In the genomic region with DNA sequence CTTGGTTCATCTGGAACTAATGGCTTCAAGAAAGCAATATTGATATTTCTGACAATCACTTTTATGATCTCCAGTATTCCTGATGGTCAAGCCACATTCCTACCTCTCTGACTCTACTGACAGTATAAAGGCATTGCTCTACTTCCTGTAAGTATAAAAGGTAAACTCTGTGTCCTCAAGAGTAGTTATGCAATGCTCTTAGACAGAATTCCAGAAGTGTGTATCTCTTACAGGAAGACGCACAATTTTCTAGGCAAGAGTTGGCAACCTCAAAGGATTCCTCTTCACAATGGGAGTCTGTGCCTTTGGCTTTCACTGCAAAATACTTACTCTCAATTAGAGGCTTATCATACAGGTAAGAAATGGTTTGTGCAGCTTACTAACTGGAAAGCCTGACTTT, we compare ENCODE assay signal across 21 cellular contexts.
DNase-seq lines count a peak whose midpoint lies in the region; ATAC-seq and TF ChIP-seq lines count a peak whose summit lies in the region.
"Had no signal": no experiment of that assay in that cellular context is flagged by ENCODE, and none has a peak within 500 bp of the region (broad histone marks: within the 10 kb centered on the region; RNA-seq: fewer than 3 reads in every experiment).

No MANE protein-coding gene starts in this region.

- no peaks in the 10 kb centered on the region for H3K9me2 ChIP-seq in PC-3 (replicated peaks; ENCODE audit: low read length)

- POLR2A ChIA-PET in PC-3 (lab: Charles Lee; ENCODE audit: unreplicated experiment): no interaction called here

- H3K9ac ChIP-seq in PC-3 (ENCODE audit: low read length): no peak overlapping the region

- intact Hi-C loops in PC-3 (cut with micrococcal nuclease): no loop called here
- intact Hi-C loops in left colon (cut with DNase I, micrococcal nuclease): no loop called here
- intact Hi-C loops in posterior vena cava (cut with DNase I): no loop called here

- no peaks in the 10 kb centered on the region for H3K36me3 ChIP-seq in PC-3 (ENCODE audit: low read depth, low read length)
- H3K36me3 ChIP-seq: adrenal gland, WERI-Rb-1 had no signal

- ATAC-seq in PC-3 (peak; percentile 29; the same call in 1 of the 2 replicates), left colon (peak; percentile 33), HG03095 (IDR thresholded peaks at IDR 0.05; ENCODE audit: unreplicated experiment) (no peak), HG03139 (IDR thresholded peaks at IDR 0.05; ENCODE audit: unreplicated experiment) (no peak)

- 0 out of 2 replicates have a peak overlapping the region, but pooled peaks have one; percentile 13 for H3K4me2 ChIP-seq in PC-3 (ENCODE audit: low read length)

- DNase-seq in AG10803 (ENCODE audit: low read depth) (peak; percentile 36), PC-3 (peak; percentile 83), epithelial cell of esophagus (ENCODE audit: low read depth) (peak; percentile 74), left colon (no peak), posterior vena cava (ENCODE audit: low spot score) (no peak)
- DNase-seq in stimulated activated CD4-positive, alpha-beta T cell treated with anti-CD3 and anti-CD28 coated beads, Interleukin-1b, Interleukin-23, amount 100 ng/mL, for 48 hours: no peak
- DNase-seq: activated CD4-positive, alpha-beta T cell treated with anti-CD3 and anti-CD28 coated beads, Interleukin-2, amount 50 U/mL, for 48 hours; activated gamma-delta T cell treated with Interleukin-2 at 50 U/mL for 16 hours; adrenal gland; Caco-2; effector CD4-positive, alpha-beta T cell; esophagus squamous epithelium; NCI-H1694 treated with DMSO at 0.1 percent for 48 hours; retina; spleen; stimulated activated CD4-positive, alpha-beta T cell treated with anti-CD3 and anti-CD28 coated beads, Interleukin-4, amount 100 ng/mL, for 4 hours; stomach; WERI-Rb-1 had no signal

- no TSS peak for BruUV-seq in PC-3 (replicated peaks; lab: Mats Ljungman, UMichigan)

- 0 out of 2 replicates have a peak overlapping the region, but pooled peaks have one; percentile 1 for H3K27ac ChIP-seq in PC-3 (ENCODE audit: low read length)
- H3K27ac ChIP-seq: adrenal gland, esophagus squamous epithelium, SK-N-MC, spleen, stomach, WERI-Rb-1 had no signal

- no peaks in the 10 kb centered on the region for H3F3A ChIP-seq in PC-3 (ENCODE audit: low read length, unreplicated experiment)

- H3K79me2 ChIP-seq in PC-3 (ENCODE audit: low read length): no peaks in the 10 kb centered on the region

- no peak overlapping the region for H2AFZ ChIP-seq in PC-3 (ENCODE audit: low read length)

- no peaks in the 10 kb centered on the region for H3K27me3 ChIP-seq in PC-3 (ENCODE audit: low read length)
- H3K27me3 ChIP-seq: adrenal gland, esophagus squamous epithelium, spleen, stomach had no signal

- no peaks in the 10 kb centered on the region for H3K9me3 ChIP-seq in PC-3 (ENCODE audit: low read length)
- H3K9me3 ChIP-seq: adrenal gland, Caco-2, esophagus squamous epithelium, spleen, stomach had no signal

- CTCF ChIA-PET in PC-3 (lab: Charles Lee): no interaction called here

- H4K20me1 ChIP-seq in PC-3 (ENCODE audit: low read length): no peaks in the 10 kb centered on the region

- H3K4me3 ChIP-seq in AG10803 (ENCODE audit: low read length): no peak overlapping the region
- no peak overlapping the region for H3K4me3 ChIP-seq in PC-3 (ENCODE audit: low read length)
- H3K4me3 ChIP-seq in epithelial cell of esophagus (ENCODE audit: low read length): no peak overlapping the region
- H3K4me3 ChIP-seq: adrenal gland, esophagus squamous epithelium, SK-N-MC, spleen, stomach had no signal

- TF ChIP-seq CTCF in AG10803 (conservative IDR thresholded peaks at IDR 0.05; ENCODE audit: low read length) (no peak), PC-3 (conservative IDR thresholded peaks at IDR 0.05; ENCODE audit: low read depth, low read length) (no peak), epithelial cell of esophagus (IDR thresholded peaks at IDR 0.05; ENCODE audit: insufficient read depth, low read depth, low read length, missing control alignments) (no peak)

- peaks cover 27% of the 10 kb centered on the region for H3K4me1 ChIP-seq in PC-3 (ENCODE audit: insufficient read depth, low read length)
- H3K4me1 ChIP-seq: spleen had no signal

Comparison
In these comparisons a context has a peak if more than half of its experiments do, and no peak if none do; other contexts are left out.
1. DNase-seq: peak in AG10803 (single experiment), PC-3 (single experiment) and epithelial cell of esophagus (single experiment); none in left colon (0 of 2), stimulated activated CD4-positive, alpha-beta T cell treated with anti-CD3 and anti-CD28 coated beads, Interleukin-1b, Interleukin-23, amount 100 ng/mL, for 48 hours (single experiment) and posterior vena cava (single experiment).
2. ATAC-seq: peak in PC-3 (single experiment) and left colon (single experiment); none in HG03095 (single experiment) and HG03139 (single experiment).